In the genomic region with DNA sequence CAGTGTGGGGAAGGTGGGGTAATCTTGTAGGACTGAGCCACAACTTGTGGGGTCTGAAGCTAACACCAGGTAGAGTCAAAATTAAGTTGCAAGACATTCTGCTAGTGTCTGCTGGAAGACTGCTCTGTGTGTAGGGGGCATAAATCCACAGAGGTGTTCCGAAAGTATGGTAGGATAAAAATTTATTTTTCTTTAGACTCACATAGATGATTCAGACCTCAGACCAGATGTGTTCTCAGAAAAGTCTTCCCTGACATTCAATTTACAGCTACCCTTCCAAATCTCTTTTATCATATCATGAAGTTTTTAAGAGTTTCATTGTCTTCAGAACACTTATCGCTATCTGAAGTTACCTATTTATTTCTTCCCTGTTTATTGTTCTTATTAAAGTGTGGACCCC, we compare ENCODE assay signal across 25 cellular contexts. TPM values are rescaled to one million over a fixed set of nuclear protein-coding genes. Genes with fewer than 3 reads are reported as not detected.
A peak's percentile ranks its signal among the peaks of the same experiment; 100 is the strongest.
DNase-seq lines count a peak whose midpoint lies in the region; FAIRE-seq and TF ChIP-seq lines count a peak whose summit lies in the region.
"Had no signal": no experiment of that assay in that cellular context is flagged by ENCODE, and none has a peak within 500 bp of the region (broad histone marks: within the 10 kb centered on the region; RNA-seq: fewer than 3 reads in every experiment).

No MANE protein-coding gene starts in this region.

- H4K20me1 ChIP-seq in astrocyte (ENCODE audit: insufficient read depth, low read length) (peaks cover 5% of the 10 kb centered on the region), smooth muscle cell (ENCODE audit: low read depth) (peaks cover 7% of the 10 kb centered on the region)

- no peak for TF ChIP-seq CTCF in astrocyte (IDR thresholded peaks at IDR 0.05; ENCODE audit: insufficient read depth, low read depth, low read length)
- TF ChIP-seq CTCF in smooth muscle cell (IDR thresholded peaks at IDR 0.05; ENCODE audit: borderline replicate concordance, insufficient read depth, poor library complexity, severe bottlenecking), result no peak
- no peak for TF ChIP-seq CTCF in GM20000 (IDR thresholded peaks at IDR 0.05; ENCODE audit: extremely low read depth, missing control alignments)

- peaks cover 47% of the 10 kb centered on the region for H3F3A ChIP-seq in smooth muscle cell (ENCODE audit: low read depth)

- H3K9ac ChIP-seq in astrocyte (ENCODE audit: low read length), result no peak overlapping the region
- no peak overlapping the region for H3K9ac ChIP-seq in smooth muscle cell (ENCODE audit: low read depth)

- no peak overlapping the region for H2AFZ ChIP-seq in astrocyte (ENCODE audit: low read depth, low read length)
- H2AFZ ChIP-seq in smooth muscle cell (ENCODE audit: low read depth), result no peak overlapping the region
- H2AFZ ChIP-seq: GM23338 had no signal

- no peaks in the 10 kb centered on the region for H3K9me3 Mint-ChIP-seq in astrocyte (ENCODE audit: unreplicated experiment)

- peaks cover 79% of the 10 kb centered on the region for H3K4me1 Mint-ChIP-seq in astrocyte (ENCODE audit: low read depth, unreplicated experiment)

- H3K4me2 ChIP-seq in astrocyte (ENCODE audit: low read length), result peak overlapping the region; percentile 42
- H3K4me2 ChIP-seq in smooth muscle cell, result peak overlapping the region; percentile 73
- H3K4me2 ChIP-seq: A549, GM23338 had no signal

- H3K36me3 ChIP-seq in astrocyte (ENCODE audit: insufficient read depth, low read length) (no peaks in the 10 kb centered on the region), smooth muscle cell (ENCODE audit: low read depth) (no peaks in the 10 kb centered on the region)
- H3K36me3 ChIP-seq: HAP-1 had no signal

- WGBS in smooth muscle cell (ENCODE audit: low lambda C conversion rate), result 78% methylated on average over 2 of the region's 2 CpGs

- H3K27me3 ChIP-seq in astrocyte (ENCODE audit: insufficient read depth, low read length) (no peaks in the 10 kb centered on the region), smooth muscle cell (ENCODE audit: low read depth) (no peaks in the 10 kb centered on the region)

- no peaks in the 10 kb centered on the region for H3K27me3 Mint-ChIP-seq in astrocyte (ENCODE audit: low read depth, unreplicated experiment)

- no peak overlapping the region for H3K27ac Mint-ChIP-seq in astrocyte (ENCODE audit: unreplicated experiment)
- H3K27ac Mint-ChIP-seq: CD8-positive, alpha-beta T cell; GM23338 had no signal

- peak; percentile 26 for FAIRE-seq in astrocyte (lab: Jason Lieb, UNC)
- FAIRE-seq: A549, GM12892 had no signal

- H3K27ac ChIP-seq in astrocyte (ENCODE audit: low read depth, low read length), result peak overlapping the region; percentile 31
- H3K27ac ChIP-seq in smooth muscle cell (ENCODE audit: low read depth), result peak overlapping the region; percentile 99

- H3K4me1 ChIP-seq in astrocyte (ENCODE audit: insufficient read depth, low read length) (peaks cover 58% of the 10 kb centered on the region), smooth muscle cell (ENCODE audit: low read depth) (peaks cover 36% of the 10 kb centered on the region)

- H3K79me2 ChIP-seq in astrocyte (ENCODE audit: insufficient read depth, low read length), result peaks cover 48% of the 10 kb centered on the region
- H3K79me2 ChIP-seq in smooth muscle cell (ENCODE audit: low read depth), result peaks cover 65% of the 10 kb centered on the region

- H3K4me3 Mint-ChIP-seq in astrocyte (ENCODE audit: unreplicated experiment), result no peak overlapping the region
- H3K4me3 Mint-ChIP-seq: CD8-positive, alpha-beta T cell; GM23338 had no signal

- H3K36me3 Mint-ChIP-seq in astrocyte (ENCODE audit: low read depth, unreplicated experiment), result peaks cover 20% of the 10 kb centered on the region

- DNase-seq in ELR (ENCODE audit: low read depth), result peak; percentile 36
- DNase-seq in astrocyte (ENCODE audit: low read depth), result no peak
- peak; percentile 0 for DNase-seq in myocyte (ENCODE audit: low read depth)
- DNase-seq in smooth muscle cell (lab: John Stamatoyannopoulos, UW; ENCODE audit: unreplicated experiment), result no peak
- no peak for DNase-seq in GM20000 (ENCODE audit: low spot score)
- DNase-seq in NK-92 treated with Interleukin-12 subunit alpha and Interleukin-12 subunit beta, amount 100 ng/mL, for 24 hours (lab: John Stamatoyannopoulos, UW), result no peak
- DNase-seq in H4 (ENCODE audit: low spot score), result no peak
- DNase-seq: C1 segment of cervical spinal cord; Caco-2; CD8-positive, alpha-beta T cell; DMS 273 treated with DMSO at 0.1 percent for 48 hours; DMS79; Karpas-422; NCI-H1092; NCI-H1417 treated with DMSO at 0.1 percent for 48 hours; NCI-H1694 treated with DMSO at 0.1 percent for 48 hours; NCI-H2081; NCI-H2227 treated with DMSO at 0.1 percent for 48 hours; NCI-H526 treated with DMSO at 0.1 percent for 48 hours; RPMI8226; SHP77 had no signal

- H3K4me3 ChIP-seq in astrocyte (ENCODE audit: insufficient read depth, low read depth, low read length) (no peak overlapping the region), smooth muscle cell (no peak overlapping the region)
- H3K4me3 ChIP-seq: A549, GM23338, HAP-1 had no signal

- H3K9me3 ChIP-seq in astrocyte (ENCODE audit: insufficient read depth, low read depth, low read length), result no peaks in the 10 kb centered on the region
- no peaks in the 10 kb centered on the region for H3K9me3 ChIP-seq in smooth muscle cell (replicated peaks; ENCODE audit: low read depth)
- H3K9me3 ChIP-seq: Caco-2, HAP-1 had no signal

RNA-seq across cellular contexts. Expression of a gene that starts 21.3 kb away (rescaled TPM):
- total RNA-seq in astrocyte (34.8 and 45.8 TPM in 2 replicates), myocyte (21.9 and 28.1 TPM in 2 replicates), smooth muscle cell (78.2 and 104 TPM in 2 replicates)
- polyA plus RNA-seq in myocyte (2012), result 10.0 TPM
- 49.7 and 56.8 TPM in 2 replicates for polyA plus RNA-seq in smooth muscle cell
- total RNA-seq in H4 (2014; rRNA removed; shearing (Covaris generic)), result 17.1 and 19.6 TPM in 2 replicates

Comparison
In these comparisons a context has a peak if more than half of its experiments do, and no peak if none do; other contexts are left out.
1. DNase-seq: peak in ELR (single experiment) and myocyte (single experiment); none in astrocyte (single experiment), smooth muscle cell (single experiment), GM20000 (single experiment), NK-92 treated with Interleukin-12 subunit alpha and Interleukin-12 subunit beta, amount 100 ng/mL, for 24 hours (single experiment) and H4 (single experiment).